13 cellular contexts compared by ENCODE assay signal in genomic region chr2:200353873-200354272, GRCh38.
"Had no signal": no experiment of that assay in that cellular context is flagged by ENCODE, and none has a peak within 500 bp of the region (broad histone marks: within the 10 kb centered on the region; RNA-seq: fewer than 3 reads in every experiment).

No MANE protein-coding gene starts in this region.

- H3K9me3 ChIP-seq: sigmoid colon, transverse colon had no signal

- H3K27me3 Mint-ChIP-seq: activated naive CD8-positive, alpha-beta T cell treated with anti-CD3 and anti-CD28 coated beads, Interleukin-2, amount 50 U/mL, for 24 hours had no signal

- H3K27me3 ChIP-seq: sigmoid colon, transverse colon had no signal

- H3K36me3 ChIP-seq: sigmoid colon, transverse colon had no signal

- H3K4me3 Mint-ChIP-seq: activated naive CD4-positive, alpha-beta T cell treated with anti-CD3 and anti-CD28 coated beads for 36 hours; activated naive CD8-positive, alpha-beta T cell treated with anti-CD3 and anti-CD28 coated beads, Interleukin-2, amount 50 U/mL, for 24 hours; neural crest cell; T-helper 2 cell treated with Interferon-gamma antibody and Interleukin-4, amounts not matched to agents 5 μg/mL and 100 μg/mL, for 36 hours had no signal

- H3K4me1 Mint-ChIP-seq: activated naive CD8-positive, alpha-beta T cell treated with anti-CD3 and anti-CD28 coated beads, Interleukin-2, amount 50 U/mL, for 24 hours had no signal

- ATAC-seq: activated CD4-positive, CD25-positive, alpha-beta regulatory T cell treated with anti-CD3 and anti-CD28 coated beads, Interleukin-2, amount 50 U/mL, for 24 hours; activated naive CD8-positive, alpha-beta T cell treated with anti-CD3 and anti-CD28 coated beads, Interleukin-2, amount 50 U/mL, for 24 hours; esophagus mucosa had no signal

- H3K9me3 Mint-ChIP-seq: activated naive CD4-positive, alpha-beta T cell treated with anti-CD3 and anti-CD28 coated beads for 36 hours; activated naive CD8-positive, alpha-beta T cell treated with anti-CD3 and anti-CD28 coated beads, Interleukin-2, amount 50 U/mL, for 24 hours; activated T-helper 2 cell treated with anti-CD3 and anti-CD28 coated beads, Interferon-gamma antibody, Interleukin-2, Interleukin-4, amounts not matched to agents 10 μg/mL and 5 μg/mL and 100 μg/mL, durations not matched to agents 14 hours and 24 hours and 36 hours; neural crest cell; T-helper 2 cell treated with Interferon-gamma antibody and Interleukin-4, amounts not matched to agents 5 μg/mL and 100 μg/mL, for 36 hours had no signal

- H3K4me3 ChIP-seq: sigmoid colon, transverse colon had no signal

- H3K27ac Mint-ChIP-seq: activated naive CD4-positive, alpha-beta T cell treated with anti-CD3 and anti-CD28 coated beads for 36 hours; activated naive CD8-positive, alpha-beta T cell treated with anti-CD3 and anti-CD28 coated beads, Interleukin-2, amount 50 U/mL, for 24 hours; activated T-helper 2 cell treated with anti-CD3 and anti-CD28 coated beads, Interferon-gamma antibody, Interleukin-2, Interleukin-4, amounts not matched to agents 10 μg/mL and 5 μg/mL and 100 μg/mL, durations not matched to agents 14 hours and 24 hours and 36 hours; T-helper 2 cell treated with Interferon-gamma antibody and Interleukin-4, amounts not matched to agents 5 μg/mL and 100 μg/mL, for 36 hours had no signal

- DNase-seq: activated naive CD4-positive, alpha-beta T cell treated with anti-CD3 and anti-CD28 coated beads for 36 hours; activated naive CD8-positive, alpha-beta T cell treated with anti-CD3 and anti-CD28 coated beads, Interleukin-2, amount 50 U/mL, for 24 hours; activated T-cell treated with anti-CD3 and anti-CD28 coated beads for 4 hours; aorta; hypothalamus; sigmoid colon; stimulated activated CD4-positive, alpha-beta T cell treated with anti-CD3 and anti-CD28 coated beads, Interleukin-1b, Interleukin-23, amount 100 ng/mL, for 48 hours; transverse colon had no signal
